In the genomic region with DNA sequence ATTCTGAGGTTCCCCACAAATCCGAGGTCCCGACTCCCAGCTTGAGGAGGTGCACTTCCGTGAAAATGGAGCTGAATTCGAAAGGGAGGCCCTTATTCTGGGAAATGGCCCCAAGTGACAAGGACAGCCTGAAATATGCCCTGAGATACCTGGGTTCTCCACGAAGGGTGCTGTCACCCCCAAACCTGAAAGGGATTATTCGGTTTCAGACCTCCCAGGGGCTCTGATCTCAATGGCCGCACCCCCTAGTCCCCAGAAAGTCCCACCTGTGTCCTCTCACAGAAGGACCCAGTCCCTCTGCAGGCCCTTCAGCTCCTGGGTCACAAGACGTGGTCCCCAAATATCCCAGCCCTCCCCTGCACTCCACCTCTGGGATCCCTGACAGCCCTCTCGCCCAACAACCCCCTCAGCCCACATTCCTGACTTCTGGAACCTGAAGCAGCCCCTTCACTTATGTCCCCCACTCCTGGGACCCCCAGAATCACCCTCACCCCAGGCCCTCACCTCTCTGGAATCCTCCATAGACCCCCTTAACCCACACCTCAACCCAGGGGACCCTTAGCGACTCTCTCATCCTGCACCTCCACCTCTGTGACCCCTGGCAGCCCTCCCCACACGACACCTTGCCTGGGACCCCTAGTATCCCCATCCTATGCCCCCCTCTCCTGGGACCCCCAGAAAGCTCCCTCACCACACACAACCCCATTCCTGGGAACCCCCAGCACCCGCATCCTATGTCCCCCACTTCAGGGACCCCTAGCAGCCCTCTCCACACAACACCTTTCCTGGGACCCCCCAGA, we compare ENCODE assay signal across 1 cellular context.
A peak's percentile ranks its signal among the peaks of the same experiment; 100 is the strongest.
TF ChIP-seq lines count a peak whose summit lies in the region.

No MANE protein-coding gene starts in this region.

TF ChIP-seq in GM12878, 131 proteins besides CTCF, POLR2A, EP300 and RAD21 (continues in another document):
- no peak for TF ChIP-seq CEBPB (IDR thresholded peaks at IDR 0.05; ENCODE audit: borderline replicate concordance in 1 of 2, low read depth in 2 of 2, low read length in 2 of 2)
- TF ChIP-seq RFX5 (IDR thresholded peaks at IDR 0.05; ENCODE audit: low read depth, low read length): no peak
- TF ChIP-seq ATF7 (IDR thresholded peaks at IDR 0.05; ENCODE audit: low read depth): 0 out of 2 replicates have a peak, but pooled peaks have one; percentile 10
- TF ChIP-seq, protein P1, sequence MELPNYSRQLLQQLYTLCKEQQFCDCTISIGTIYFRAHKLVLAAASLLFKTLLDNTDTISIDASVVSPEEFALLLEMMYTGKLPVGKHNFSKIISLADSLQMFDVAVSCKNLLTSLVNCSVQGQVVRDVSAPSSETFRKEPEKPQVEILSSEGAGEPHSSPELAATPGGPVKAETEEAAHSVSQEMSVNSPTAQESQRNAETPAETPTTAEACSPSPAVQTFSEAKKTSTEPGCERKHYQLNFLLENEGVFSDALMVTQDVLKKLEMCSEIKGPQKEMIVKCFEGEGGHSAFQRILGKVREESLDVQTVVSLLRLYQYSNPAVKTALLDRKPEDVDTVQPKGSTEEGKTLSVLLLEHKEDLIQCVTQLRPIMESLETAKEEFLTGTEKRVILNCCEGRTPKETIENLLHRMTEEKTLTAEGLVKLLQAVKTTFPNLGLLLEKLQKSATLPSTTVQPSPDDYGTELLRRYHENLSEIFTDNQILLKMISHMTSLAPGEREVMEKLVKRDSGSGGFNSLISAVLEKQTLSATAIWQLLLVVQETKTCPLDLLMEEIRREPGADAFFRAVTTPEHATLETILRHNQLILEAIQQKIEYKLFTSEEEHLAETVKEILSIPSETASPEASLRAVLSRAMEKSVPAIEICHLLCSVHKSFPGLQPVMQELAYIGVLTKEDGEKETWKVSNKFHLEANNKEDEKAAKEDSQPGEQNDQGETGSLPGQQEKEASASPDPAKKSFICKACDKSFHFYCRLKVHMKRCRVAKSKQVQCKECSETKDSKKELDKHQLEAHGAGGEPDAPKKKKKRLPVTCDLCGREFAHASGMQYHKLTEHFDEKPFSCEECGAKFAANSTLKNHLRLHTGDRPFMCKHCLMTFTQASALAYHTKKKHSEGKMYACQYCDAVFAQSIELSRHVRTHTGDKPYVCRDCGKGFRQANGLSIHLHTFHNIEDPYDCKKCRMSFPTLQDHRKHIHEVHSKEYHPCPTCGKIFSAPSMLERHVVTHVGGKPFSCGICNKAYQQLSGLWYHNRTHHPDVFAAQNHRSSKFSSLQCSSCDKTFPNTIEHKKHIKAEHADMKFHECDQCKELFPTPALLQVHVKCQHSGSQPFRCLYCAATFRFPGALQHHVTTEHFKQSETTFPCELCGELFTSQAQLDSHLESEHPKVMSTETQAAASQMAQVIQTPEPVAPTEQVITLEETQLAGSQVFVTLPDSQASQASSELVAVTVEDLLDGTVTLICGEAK (IDR thresholded peaks at IDR 0.05; ENCODE audit: borderline replicate concordance): peak; percentile 51; the same call in 1 of the 2 replicates
- TF ChIP-seq TAF1 (IDR thresholded peaks at IDR 0.05; ENCODE audit: borderline replicate concordance, low read depth, low read length): no peak
- TF ChIP-seq BACH1 (IDR thresholded peaks at IDR 0.05; ENCODE audit: borderline replicate concordance): no peak
- TF ChIP-seq, protein P2, sequence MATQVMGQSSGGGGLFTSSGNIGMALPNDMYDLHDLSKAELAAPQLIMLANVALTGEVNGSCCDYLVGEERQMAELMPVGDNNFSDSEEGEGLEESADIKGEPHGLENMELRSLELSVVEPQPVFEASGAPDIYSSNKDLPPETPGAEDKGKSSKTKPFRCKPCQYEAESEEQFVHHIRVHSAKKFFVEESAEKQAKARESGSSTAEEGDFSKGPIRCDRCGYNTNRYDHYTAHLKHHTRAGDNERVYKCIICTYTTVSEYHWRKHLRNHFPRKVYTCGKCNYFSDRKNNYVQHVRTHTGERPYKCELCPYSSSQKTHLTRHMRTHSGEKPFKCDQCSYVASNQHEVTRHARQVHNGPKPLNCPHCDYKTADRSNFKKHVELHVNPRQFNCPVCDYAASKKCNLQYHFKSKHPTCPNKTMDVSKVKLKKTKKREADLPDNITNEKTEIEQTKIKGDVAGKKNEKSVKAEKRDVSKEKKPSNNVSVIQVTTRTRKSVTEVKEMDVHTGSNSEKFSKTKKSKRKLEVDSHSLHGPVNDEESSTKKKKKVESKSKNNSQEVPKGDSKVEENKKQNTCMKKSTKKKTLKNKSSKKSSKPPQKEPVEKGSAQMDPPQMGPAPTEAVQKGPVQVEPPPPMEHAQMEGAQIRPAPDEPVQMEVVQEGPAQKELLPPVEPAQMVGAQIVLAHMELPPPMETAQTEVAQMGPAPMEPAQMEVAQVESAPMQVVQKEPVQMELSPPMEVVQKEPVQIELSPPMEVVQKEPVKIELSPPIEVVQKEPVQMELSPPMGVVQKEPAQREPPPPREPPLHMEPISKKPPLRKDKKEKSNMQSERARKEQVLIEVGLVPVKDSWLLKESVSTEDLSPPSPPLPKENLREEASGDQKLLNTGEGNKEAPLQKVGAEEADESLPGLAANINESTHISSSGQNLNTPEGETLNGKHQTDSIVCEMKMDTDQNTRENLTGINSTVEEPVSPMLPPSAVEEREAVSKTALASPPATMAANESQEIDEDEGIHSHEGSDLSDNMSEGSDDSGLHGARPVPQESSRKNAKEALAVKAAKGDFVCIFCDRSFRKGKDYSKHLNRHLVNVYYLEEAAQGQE (IDR thresholded peaks at IDR 0.05; ENCODE audit: low read depth, low read length): no peak
- TF ChIP-seq NBN (IDR thresholded peaks at IDR 0.05): 0 out of 2 replicates have a peak, but pooled peaks have one; percentile 60
- no peak for TF ChIP-seq ETV6 (conservative IDR thresholded peaks at IDR 0.05 in 1 of 2, IDR thresholded peaks at IDR 0.05 in 1 of 2; ENCODE audit: borderline replicate concordance in 1 of 2, low read depth in 1 of 2)
- TF ChIP-seq EGR1 (IDR thresholded peaks at IDR 0.05; ENCODE audit: borderline replicate concordance in 1 of 2, low read depth in 2 of 2, low read length in 2 of 2): no peak
- TF ChIP-seq, protein P3, sequence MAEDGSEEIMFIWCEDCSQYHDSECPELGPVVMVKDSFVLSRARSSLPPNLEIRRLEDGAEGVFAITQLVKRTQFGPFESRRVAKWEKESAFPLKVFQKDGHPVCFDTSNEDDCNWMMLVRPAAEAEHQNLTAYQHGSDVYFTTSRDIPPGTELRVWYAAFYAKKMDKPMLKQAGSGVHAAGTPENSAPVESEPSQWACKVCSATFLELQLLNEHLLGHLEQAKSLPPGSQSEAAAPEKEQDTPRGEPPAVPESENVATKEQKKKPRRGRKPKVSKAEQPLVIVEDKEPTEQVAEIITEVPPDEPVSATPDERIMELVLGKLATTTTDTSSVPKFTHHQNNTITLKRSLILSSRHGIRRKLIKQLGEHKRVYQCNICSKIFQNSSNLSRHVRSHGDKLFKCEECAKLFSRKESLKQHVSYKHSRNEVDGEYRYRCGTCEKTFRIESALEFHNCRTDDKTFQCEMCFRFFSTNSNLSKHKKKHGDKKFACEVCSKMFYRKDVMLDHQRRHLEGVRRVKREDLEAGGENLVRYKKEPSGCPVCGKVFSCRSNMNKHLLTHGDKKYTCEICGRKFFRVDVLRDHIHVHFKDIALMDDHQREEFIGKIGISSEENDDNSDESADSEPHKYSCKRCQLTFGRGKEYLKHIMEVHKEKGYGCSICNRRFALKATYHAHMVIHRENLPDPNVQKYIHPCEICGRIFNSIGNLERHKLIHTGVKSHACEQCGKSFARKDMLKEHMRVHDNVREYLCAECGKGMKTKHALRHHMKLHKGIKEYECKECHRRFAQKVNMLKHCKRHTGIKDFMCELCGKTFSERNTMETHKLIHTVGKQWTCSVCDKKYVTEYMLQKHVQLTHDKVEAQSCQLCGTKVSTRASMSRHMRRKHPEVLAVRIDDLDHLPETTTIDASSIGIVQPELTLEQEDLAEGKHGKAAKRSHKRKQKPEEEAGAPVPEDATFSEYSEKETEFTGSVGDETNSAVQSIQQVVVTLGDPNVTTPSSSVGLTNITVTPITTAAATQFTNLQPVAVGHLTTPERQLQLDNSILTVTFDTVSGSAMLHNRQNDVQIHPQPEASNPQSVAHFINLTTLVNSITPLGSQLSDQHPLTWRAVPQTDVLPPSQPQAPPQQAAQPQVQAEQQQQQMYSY (CRISPR knock-in tag; IDR thresholded peaks at IDR 0.05): no peak
- no peak for TF ChIP-seq NR2C2 (IDR thresholded peaks at IDR 0.05; ENCODE audit: borderline replicate concordance, control insufficient read depth, insufficient read length, low read depth)
- TF ChIP-seq POU2F2 (IDR thresholded peaks at IDR 0.05; ENCODE audit: borderline replicate concordance, low read depth, low read length): no peak
- no peak for TF ChIP-seq POLR2AphosphoS5 (IDR thresholded peaks at IDR 0.05; ENCODE audit: low read length)
- peak; percentile 8 for TF ChIP-seq KLF5 (IDR thresholded peaks at IDR 0.05; ENCODE audit: partially characterized antibody)
- no peak for TF ChIP-seq IKZF1 (conservative IDR thresholded peaks at IDR 0.05)
- TF ChIP-seq RUNX3 (IDR thresholded peaks at IDR 0.05; ENCODE audit: low read length): no peak
- TF ChIP-seq SREBF2 (IDR thresholded peaks at IDR 0.05; ENCODE audit: low read length): no peak
- no peak for TF ChIP-seq ZNF622 (IDR thresholded peaks at IDR 0.05)
- TF ChIP-seq SMARCA5 (IDR thresholded peaks at IDR 0.05): 0 out of 2 replicates have a peak, but pooled peaks have one; percentile 46
- TF ChIP-seq MYB (IDR thresholded peaks at IDR 0.05; ENCODE audit: borderline replicate concordance, low read depth, low read length): no peak
- TF ChIP-seq, protein P4, sequence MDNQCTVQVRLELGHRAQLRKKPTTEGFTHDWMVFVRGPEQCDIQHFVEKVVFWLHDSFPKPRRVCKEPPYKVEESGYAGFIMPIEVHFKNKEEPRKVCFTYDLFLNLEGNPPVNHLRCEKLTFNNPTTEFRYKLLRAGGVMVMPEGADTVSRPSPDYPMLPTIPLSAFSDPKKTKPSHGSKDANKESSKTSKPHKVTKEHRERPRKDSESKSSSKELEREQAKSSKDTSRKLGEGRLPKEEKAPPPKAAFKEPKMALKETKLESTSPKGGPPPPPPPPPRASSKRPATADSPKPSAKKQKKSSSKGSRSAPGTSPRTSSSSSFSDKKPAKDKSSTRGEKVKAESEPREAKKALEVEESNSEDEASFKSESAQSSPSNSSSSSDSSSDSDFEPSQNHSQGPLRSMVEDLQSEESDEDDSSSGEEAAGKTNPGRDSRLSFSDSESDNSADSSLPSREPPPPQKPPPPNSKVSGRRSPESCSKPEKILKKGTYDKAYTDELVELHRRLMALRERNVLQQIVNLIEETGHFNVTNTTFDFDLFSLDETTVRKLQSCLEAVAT (IDR thresholded peaks at IDR 0.05): peak; percentile 3; the same call in 1 of the 2 replicates
- TF ChIP-seq TCF12 (IDR thresholded peaks at IDR 0.05; ENCODE audit: low read depth, low read length): no peak
- TF ChIP-seq NR2F1 (conservative IDR thresholded peaks at IDR 0.05): peak; percentile 46; the same call in 1 of the 2 replicates
- no peak for TF ChIP-seq LARP7 (IDR thresholded peaks at IDR 0.05)
- no peak for TF ChIP-seq BCL11A (IDR thresholded peaks at IDR 0.05; ENCODE audit: low read depth, low read length)
- TF ChIP-seq, protein P5, sequence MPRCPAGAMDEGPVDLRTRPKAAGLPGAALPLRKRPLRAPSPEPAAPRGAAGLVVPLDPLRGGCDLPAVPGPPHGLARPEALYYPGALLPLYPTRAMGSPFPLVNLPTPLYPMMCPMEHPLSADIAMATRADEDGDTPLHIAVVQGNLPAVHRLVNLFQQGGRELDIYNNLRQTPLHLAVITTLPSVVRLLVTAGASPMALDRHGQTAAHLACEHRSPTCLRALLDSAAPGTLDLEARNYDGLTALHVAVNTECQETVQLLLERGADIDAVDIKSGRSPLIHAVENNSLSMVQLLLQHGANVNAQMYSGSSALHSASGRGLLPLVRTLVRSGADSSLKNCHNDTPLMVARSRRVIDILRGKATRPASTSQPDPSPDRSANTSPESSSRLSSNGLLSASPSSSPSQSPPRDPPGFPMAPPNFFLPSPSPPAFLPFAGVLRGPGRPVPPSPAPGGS (IDR thresholded peaks at IDR 0.05; ENCODE audit: borderline replicate concordance, insufficient read depth, low read depth, low read length, poor library complexity, severe bottlenecking): no peak
- TF ChIP-seq NFIC (IDR thresholded peaks at IDR 0.05; ENCODE audit: low read depth, low read length): no peak
- TF ChIP-seq RB1 (IDR thresholded peaks at IDR 0.05; ENCODE audit: borderline replicate concordance): no peak
- TF ChIP-seq SRF (IDR thresholded peaks at IDR 0.05; ENCODE audit: low read depth in 2 of 2, low read length in 2 of 2): no peak
- TF ChIP-seq, protein P6, sequence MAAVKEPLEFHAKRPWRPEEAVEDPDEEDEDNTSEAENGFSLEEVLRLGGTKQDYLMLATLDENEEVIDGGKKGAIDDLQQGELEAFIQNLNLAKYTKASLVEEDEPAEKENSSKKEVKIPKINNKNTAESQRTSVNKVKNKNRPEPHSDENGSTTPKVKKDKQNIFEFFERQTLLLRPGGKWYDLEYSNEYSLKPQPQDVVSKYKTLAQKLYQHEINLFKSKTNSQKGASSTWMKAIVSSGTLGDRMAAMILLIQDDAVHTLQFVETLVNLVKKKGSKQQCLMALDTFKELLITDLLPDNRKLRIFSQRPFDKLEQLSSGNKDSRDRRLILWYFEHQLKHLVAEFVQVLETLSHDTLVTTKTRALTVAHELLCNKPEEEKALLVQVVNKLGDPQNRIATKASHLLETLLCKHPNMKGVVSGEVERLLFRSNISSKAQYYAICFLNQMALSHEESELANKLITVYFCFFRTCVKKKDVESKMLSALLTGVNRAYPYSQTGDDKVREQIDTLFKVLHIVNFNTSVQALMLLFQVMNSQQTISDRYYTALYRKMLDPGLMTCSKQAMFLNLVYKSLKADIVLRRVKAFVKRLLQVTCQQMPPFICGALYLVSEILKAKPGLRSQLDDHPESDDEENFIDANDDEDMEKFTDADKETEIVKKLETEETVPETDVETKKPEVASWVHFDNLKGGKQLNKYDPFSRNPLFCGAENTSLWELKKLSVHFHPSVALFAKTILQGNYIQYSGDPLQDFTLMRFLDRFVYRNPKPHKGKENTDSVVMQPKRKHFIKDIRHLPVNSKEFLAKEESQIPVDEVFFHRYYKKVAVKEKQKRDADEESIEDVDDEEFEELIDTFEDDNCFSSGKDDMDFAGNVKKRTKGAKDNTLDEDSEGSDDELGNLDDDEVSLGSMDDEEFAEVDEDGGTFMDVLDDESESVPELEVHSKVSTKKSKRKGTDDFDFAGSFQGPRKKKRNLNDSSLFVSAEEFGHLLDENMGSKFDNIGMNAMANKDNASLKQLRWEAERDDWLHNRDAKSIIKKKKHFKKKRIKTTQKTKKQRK (IDR thresholded peaks at IDR 0.05; ENCODE audit: low read depth, low read length): no peak
- TF ChIP-seq TCF7 (IDR thresholded peaks at IDR 0.05; ENCODE audit: borderline replicate concordance): no peak
- TF ChIP-seq ZBED1 (IDR thresholded peaks at IDR 0.05; ENCODE audit: borderline replicate concordance): no peak
- TF ChIP-seq JUNB (IDR thresholded peaks at IDR 0.05): no peak
- TF ChIP-seq, protein P7, sequence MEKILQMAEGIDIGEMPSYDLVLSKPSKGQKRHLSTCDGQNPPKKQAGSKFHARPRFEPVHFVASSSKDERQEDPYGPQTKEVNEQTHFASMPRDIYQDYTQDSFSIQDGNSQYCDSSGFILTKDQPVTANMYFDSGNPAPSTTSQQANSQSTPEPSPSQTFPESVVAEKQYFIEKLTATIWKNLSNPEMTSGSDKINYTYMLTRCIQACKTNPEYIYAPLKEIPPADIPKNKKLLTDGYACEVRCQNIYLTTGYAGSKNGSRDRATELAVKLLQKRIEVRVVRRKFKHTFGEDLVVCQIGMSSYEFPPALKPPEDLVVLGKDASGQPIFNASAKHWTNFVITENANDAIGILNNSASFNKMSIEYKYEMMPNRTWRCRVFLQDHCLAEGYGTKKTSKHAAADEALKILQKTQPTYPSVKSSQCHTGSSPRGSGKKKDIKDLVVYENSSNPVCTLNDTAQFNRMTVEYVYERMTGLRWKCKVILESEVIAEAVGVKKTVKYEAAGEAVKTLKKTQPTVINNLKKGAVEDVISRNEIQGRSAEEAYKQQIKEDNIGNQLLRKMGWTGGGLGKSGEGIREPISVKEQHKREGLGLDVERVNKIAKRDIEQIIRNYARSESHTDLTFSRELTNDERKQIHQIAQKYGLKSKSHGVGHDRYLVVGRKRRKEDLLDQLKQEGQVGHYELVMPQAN (conservative IDR thresholded peaks at IDR 0.05): no peak
- TF ChIP-seq MTA2 (IDR thresholded peaks at IDR 0.05; ENCODE audit: low read depth): peak; percentile 37; the same call in 1 of the 2 replicates
